ENCODE assay signal across 19 cellular contexts in the genomic region with DNA sequence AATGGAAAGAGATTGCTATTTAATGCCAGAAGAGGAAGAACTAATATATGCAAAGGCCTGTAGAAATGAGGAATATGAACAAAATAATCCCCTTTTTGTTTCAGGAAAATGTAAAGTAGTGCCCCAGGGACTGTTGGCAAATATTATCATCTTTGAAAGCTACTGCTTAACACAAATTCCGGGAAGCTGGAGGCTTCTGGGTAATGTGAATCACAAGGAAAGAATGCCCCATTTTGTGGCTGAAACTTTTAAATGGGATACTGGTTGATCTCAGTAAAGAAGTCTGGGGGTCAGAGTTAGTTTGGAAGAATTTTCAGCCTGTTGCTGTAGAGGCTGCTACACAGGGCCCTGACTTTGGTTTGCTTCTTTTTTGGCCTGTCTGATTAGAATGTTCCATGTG.
DNase-seq lines count a peak whose midpoint lies in the region; ATAC-seq and TF ChIP-seq lines count a peak whose summit lies in the region.
"Had no signal": no experiment of that assay in that cellular context is flagged by ENCODE, and none has a peak within 500 bp of the region (broad histone marks: within the 10 kb centered on the region; RNA-seq: fewer than 3 reads in every experiment).

No MANE protein-coding gene starts in this region.

- in situ Hi-C loops in mammary epithelial cell (cut with MboI; ENCODE audit: low sequenced_read_pairs in 2 of 2): no loop called here

- no peak overlapping the region for H4K5ac ChIP-seq in mesendoderm (ENCODE audit: low read length)

- BruUV-seq in mammary epithelial cell (replicated peaks; lab: Mats Ljungman, UMichigan): no TSS peak

- CTCF ChIA-PET in mammary epithelial cell (lab: Charles Lee; ENCODE audit: low non-redundant PET): no interaction called here

- H3K36me3 Mint-ChIP-seq in HFFc6 (ENCODE audit: low read depth): peaks cover 5% of the 10 kb centered on the region

- H3K4me2 ChIP-seq in mammary epithelial cell (ENCODE audit: insufficient read depth, low read depth, low read length): no peak overlapping the region
- H3K4me2 ChIP-seq in mesendoderm (ENCODE audit: low read length): no peak overlapping the region

- H3K4me1 ChIP-seq in mammary epithelial cell (ENCODE audit: insufficient read depth, low read length) (no peaks in the 10 kb centered on the region), mesendoderm (ENCODE audit: control insufficient read depth, low read depth, low read length) (no peaks in the 10 kb centered on the region)
- H3K4me1 ChIP-seq: gastroesophageal sphincter, stomach had no signal

- H3K36me3 ChIP-seq in mammary epithelial cell (ENCODE audit: insufficient read depth, low read length): no peaks in the 10 kb centered on the region
- no peaks in the 10 kb centered on the region for H3K36me3 ChIP-seq in mesendoderm (ENCODE audit: control insufficient read depth, insufficient read depth, low read length)
- H3K36me3 ChIP-seq: gastroesophageal sphincter, stomach had no signal

- H2AFZ ChIP-seq in mammary epithelial cell (ENCODE audit: low read depth, low read length): peak overlapping the region; percentile 64

- 0% methylated on average over 1 of the region's 1 CpG for WGBS in mammary epithelial cell (ENCODE audit: low coverage, missing lambda C conversion rate)
- no CpG with 5 or more reads among the region's 1 CpG for WGBS in mesendoderm (ENCODE audit: extremely low coverage, insufficient coverage, low lambda C conversion rate)

- no peak for TF ChIP-seq CTCF in HFFc6 (IDR thresholded peaks at IDR 0.05)
- TF ChIP-seq CTCF in mammary epithelial cell (conservative IDR thresholded peaks at IDR 0.05 in 1 of 2, IDR thresholded peaks at IDR 0.05 in 1 of 2; ENCODE audit: extremely low read depth in 1 of 2, insufficient read depth in 1 of 2, low read depth in 1 of 2, low read length in 2 of 2): no peak

- H3K27me3 Mint-ChIP-seq in HFFc6 (ENCODE audit: insufficient read depth): peaks cover 1% of the 10 kb centered on the region; the same call in 1 of the 2 replicates
- H3K27me3 Mint-ChIP-seq: activated CD8-positive, alpha-beta T cell treated with anti-CD3 and anti-CD28 coated beads for 36 hours; activated naive CD8-positive, alpha-beta T cell had no signal

- no peak overlapping the region for H3K56ac ChIP-seq in mesendoderm (ENCODE audit: low read length)

- H3K9me3 Mint-ChIP-seq in HFFc6: peaks cover 6% of the 10 kb centered on the region; the same call in 1 of the 2 replicates
- H3K9me3 Mint-ChIP-seq: nephron had no signal

- no peaks in the 10 kb centered on the region for H3K9me3 ChIP-seq in mammary epithelial cell (replicated peaks; ENCODE audit: insufficient read depth, low read length)
- H3K9me3 ChIP-seq: stomach had no signal

- H3K23ac ChIP-seq in mesendoderm (ENCODE audit: low read length): no peak overlapping the region

- H3K27me3 ChIP-seq in mammary epithelial cell (ENCODE audit: insufficient read depth, low read length) (no peaks in the 10 kb centered on the region), mesendoderm (ENCODE audit: insufficient read depth, low read length, poor library complexity) (no peaks in the 10 kb centered on the region)
- H3K27me3 ChIP-seq: gastroesophageal sphincter, stomach had no signal

- no peak overlapping the region for H3K4me3 ChIP-seq in mammary epithelial cell (replicated peaks in 1 of 3; ENCODE audit: insufficient read depth in 1 of 3, low read depth in 2 of 3, low read length in 3 of 3)
- H3K4me3 ChIP-seq in mesendoderm (ENCODE audit: low read length): no peak overlapping the region
- H3K4me3 ChIP-seq: gastroesophageal sphincter, stomach had no signal

- DNase-seq in AG08395 (ENCODE audit: low spot score) (peak; percentile 60), HFFc6 (peak; percentile 46), mammary epithelial cell (no peak), mesendoderm (peak; percentile 4), UCSD-AML1 (lab: John Stamatoyannopoulos, UW; ENCODE audit: unreplicated experiment) (no peak), dermis blood vessel endothelial cell (no peak), 8988T (no peak)
- DNase-seq: activated CD8-positive, alpha-beta T cell treated with anti-CD3 and anti-CD28 coated beads for 36 hours; activated T-cell treated with anti-CD3 and anti-CD28 coated beads, Interleukin-2, amount 50 U/mL, for 48 hours; effector CD4-positive, alpha-beta T cell; KBM-7; NCI-H1092 treated with DMSO at 0.1 percent for 48 hours; NCI-H748 treated with DMSO at 0.1 percent for 48 hours; stimulated activated CD4-positive, alpha-beta T cell treated with anti-CD3 and anti-CD28 coated beads, Interleukin-15, amount 100 ng/mL, for 24 hours; stomach had no signal

- no peak overlapping the region for H3K4me3 Mint-ChIP-seq in HFFc6
- H3K4me3 Mint-ChIP-seq: activated CD8-positive, alpha-beta T cell treated with anti-CD3 and anti-CD28 coated beads for 36 hours; activated naive CD8-positive, alpha-beta T cell; nephron had no signal

- H3K79me2 ChIP-seq in mammary epithelial cell (ENCODE audit: insufficient read depth, low read length) (no peaks in the 10 kb centered on the region), mesendoderm (ENCODE audit: control insufficient read depth, insufficient read depth, low read length) (no peaks in the 10 kb centered on the region)

- no peak overlapping the region for H2BK5ac ChIP-seq in mesendoderm (ENCODE audit: low read length)

- no peak overlapping the region for H2BK15ac ChIP-seq in mesendoderm (replicated peaks; ENCODE audit: low read depth)

- no peak overlapping the region for H4K8ac ChIP-seq in mesendoderm (ENCODE audit: low read depth, low read length)

- no peak overlapping the region for H3K9ac ChIP-seq in mammary epithelial cell (ENCODE audit: insufficient read depth, low read length)
- H3K9ac ChIP-seq in mesendoderm (ENCODE audit: low read length): no peak overlapping the region

- H3K79me1 ChIP-seq in mesendoderm (ENCODE audit: low read length): no peaks in the 10 kb centered on the region

- intact Hi-C loops in mammary epithelial cell (cut with micrococcal nuclease): no loop called here

- H3K27ac ChIP-seq in mammary epithelial cell (ENCODE audit: insufficient read depth, low read depth, low read length) (no peak overlapping the region), mesendoderm (ENCODE audit: low read depth, low read length) (no peak overlapping the region)
- H3K27ac ChIP-seq: gastroesophageal sphincter, stomach had no signal

- H2BK120ac ChIP-seq in mesendoderm (ENCODE audit: low read depth, low read length): no peak overlapping the region

- no peaks in the 10 kb centered on the region for H4K20me1 ChIP-seq in mammary epithelial cell (ENCODE audit: insufficient read depth, low read length)

- ATAC-seq in GM19023 (IDR thresholded peaks at IDR 0.05; ENCODE audit: unreplicated experiment): no peak
- ATAC-seq: activated CD8-positive, alpha-beta T cell treated with anti-CD3 and anti-CD28 coated beads for 36 hours; gastroesophageal sphincter had no signal

- no peak overlapping the region for H3K4ac ChIP-seq in mesendoderm (ENCODE audit: low read depth, low read length)

- no peak overlapping the region for H3K18ac ChIP-seq in mesendoderm (ENCODE audit: low read length)

- dilution Hi-C loops in mammary epithelial cell (cut with HindIII; ENCODE audit: low sequenced_read_pairs): no loop called here

- H2AK5ac ChIP-seq in mesendoderm (ENCODE audit: low read length): no peak overlapping the region

- peak overlapping the region; percentile 57; the same call in 1 of the 2 replicates for H3K27ac Mint-ChIP-seq in HFFc6
- H3K27ac Mint-ChIP-seq: activated CD8-positive, alpha-beta T cell treated with anti-CD3 and anti-CD28 coated beads for 36 hours; activated naive CD8-positive, alpha-beta T cell; nephron had no signal

- H3K4me1 Mint-ChIP-seq in HFFc6 (ENCODE audit: low read depth): peaks cover 16% of the 10 kb centered on the region
- H3K4me1 Mint-ChIP-seq: nephron had no signal

Comparison
In these comparisons a context has a peak if more than half of its experiments do, and no peak if none do; other contexts are left out.
1. DNase-seq: peak in AG08395 (single experiment), HFFc6 (single experiment) and mesendoderm (single experiment); none in mammary epithelial cell (single experiment), UCSD-AML1 (single experiment), dermis blood vessel endothelial cell (single experiment) and 8988T (single experiment).